Comparison of ENCODE assay signal across 23 cellular contexts in the genomic region with DNA sequence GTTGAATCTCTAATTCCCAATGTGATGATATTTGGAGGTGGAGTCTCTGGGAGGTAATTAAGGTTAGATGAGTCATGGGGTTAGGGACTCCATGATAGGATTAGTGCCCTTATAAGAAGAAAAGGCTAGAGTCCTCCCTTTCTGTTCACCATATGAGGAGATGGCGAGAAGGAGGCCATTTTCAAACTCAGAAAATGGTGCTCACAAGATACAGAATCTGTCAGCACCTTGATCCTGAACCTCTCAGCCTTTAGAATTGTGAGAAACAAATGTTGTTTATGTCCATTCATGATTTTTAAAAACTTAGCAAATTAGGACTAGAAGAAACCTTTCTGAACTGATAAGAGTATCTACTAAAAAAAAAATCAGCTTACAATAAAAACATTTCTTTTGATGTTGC. TPM values are rescaled to one million over a fixed set of nuclear protein-coding genes. Genes with fewer than 3 reads are reported as not detected.
DNase-seq lines count a peak whose midpoint lies in the region; ATAC-seq, FAIRE-seq and TF ChIP-seq lines count a peak whose summit lies in the region.
"Had no signal": no experiment of that assay in that cellular context is flagged by ENCODE, and none has a peak within 500 bp of the region (broad histone marks: within the 10 kb centered on the region; RNA-seq: fewer than 3 reads in every experiment).

No MANE protein-coding gene starts in this region.

- peaks cover 4% of the 10 kb centered on the region for H3K4me1 Mint-ChIP-seq in astrocyte (ENCODE audit: low read depth, unreplicated experiment)
- H3K4me1 Mint-ChIP-seq: CD14-positive monocyte; CD4-positive, alpha-beta memory T cell; CD4-positive, CD25-positive, alpha-beta regulatory T cell; CD8-positive, alpha-beta memory T cell had no signal

- H2AFZ ChIP-seq in astrocyte (ENCODE audit: low read depth, low read length), result no peak overlapping the region

- TF ChIP-seq POLR2A in A549 (IDR thresholded peaks at IDR 0.05; ENCODE audit: low read length), result no peak

- no peak overlapping the region for H3K4me3 Mint-ChIP-seq in astrocyte (ENCODE audit: unreplicated experiment)
- H3K4me3 Mint-ChIP-seq: CD14-positive monocyte; CD4-positive, alpha-beta memory T cell; CD4-positive, CD25-positive, alpha-beta regulatory T cell; CD8-positive, alpha-beta memory T cell had no signal

- TF ChIP-seq RAD21 in A549 (conservative IDR thresholded peaks at IDR 0.05 in 1 of 2, IDR thresholded peaks at IDR 0.05 in 1 of 2), result no peak

- POLR2A ChIA-PET in A549 (lab: Yijun Ruan, JAX), result no interaction called here

- no peak overlapping the region for H3K27ac ChIP-seq in A549
- H3K27ac ChIP-seq in astrocyte (ENCODE audit: low read depth, low read length), result no peak overlapping the region
- peak overlapping the region; percentile 52 for H3K27ac ChIP-seq in epithelial cell of prostate
- H3K27ac ChIP-seq: 22Rv1, BLaER1 had no signal

- DNase-seq in DMS53 (lab: John Stamatoyannopoulos, UW) (peak; percentile 12), DMS53 treated with DMSO at 0.1 percent for 48 hours (lab: John Stamatoyannopoulos, UW; ENCODE audit: unreplicated experiment) (no peak), A549 (ENCODE audit: low read depth in 1 of 2, low spot score in 1 of 2) (no peak), astrocyte (ENCODE audit: low read depth) (no peak), epithelial cell of prostate (ENCODE audit: low read depth, low spot score) (no peak), NCI-H526 (lab: John Stamatoyannopoulos, UW) (no peak)
- DNase-seq in stimulated activated CD4-positive, alpha-beta T cell treated with anti-CD3 and anti-CD28 coated beads, Interleukin-2, amount 100 ng/mL, for 48 hours, result no peak
- DNase-seq: BE2C; C1 segment of cervical spinal cord; CD4-positive, alpha-beta memory T cell; CD4-positive, CD25-positive, alpha-beta regulatory T cell; CD8-positive, alpha-beta memory T cell; COR-L47; DMS79 treated with DMSO at 0.1 percent for 48 hours; GF-D8 had no signal

- no peaks in the 10 kb centered on the region for H3K79me2 ChIP-seq in astrocyte (ENCODE audit: insufficient read depth, low read length)

- no peak overlapping the region for H3K4me2 ChIP-seq in A549
- no peak overlapping the region for H3K4me2 ChIP-seq in astrocyte (ENCODE audit: low read length)
- H3K4me2 ChIP-seq: BLaER1 had no signal

- ATAC-seq in A549, result no peak

- no peaks in the 10 kb centered on the region for H3K9me3 Mint-ChIP-seq in astrocyte (ENCODE audit: unreplicated experiment)

- H3K4me1 ChIP-seq in A549, result peaks cover 9% of the 10 kb centered on the region; the same call in 2 of the 3 replicates
- H3K4me1 ChIP-seq in astrocyte (ENCODE audit: insufficient read depth, low read length), result no peaks in the 10 kb centered on the region
- H3K4me1 ChIP-seq: BE2C, BLaER1 had no signal

- CTCF ChIA-PET in A549 (lab: Yijun Ruan, JAX), result interaction anchor here (1.6 kb wide), 1 partner anchor 12 kb away, joined by 4 read pairs; no protein-coding TSS in a partner anchor

- no peaks in the 10 kb centered on the region for H3K27me3 ChIP-seq in astrocyte (ENCODE audit: insufficient read depth, low read length)
- H3K27me3 ChIP-seq: BE2C, BLaER1 had no signal

- no peaks in the 10 kb centered on the region for H4K20me1 ChIP-seq in astrocyte (ENCODE audit: insufficient read depth, low read length)
- H4K20me1 ChIP-seq: BLaER1 had no signal

- no peaks in the 10 kb centered on the region for H3K36me3 ChIP-seq in astrocyte (ENCODE audit: insufficient read depth, low read length)
- H3K36me3 ChIP-seq: BE2C, BLaER1 had no signal

- no peaks in the 10 kb centered on the region for H3K36me3 Mint-ChIP-seq in astrocyte (ENCODE audit: low read depth, unreplicated experiment)
- H3K36me3 Mint-ChIP-seq: CD14-positive monocyte; CD4-positive, alpha-beta memory T cell; CD4-positive, CD25-positive, alpha-beta regulatory T cell had no signal

- FAIRE-seq in A549 (lab: Jason Lieb, UNC) (no peak), astrocyte (lab: Jason Lieb, UNC) (peak; percentile 5)
- FAIRE-seq: G401.6, GM12891, GM19239 had no signal

- H3K27me3 Mint-ChIP-seq in astrocyte (ENCODE audit: low read depth, unreplicated experiment), result no peaks in the 10 kb centered on the region

- no peak overlapping the region for H3K9ac ChIP-seq in astrocyte (ENCODE audit: low read length)
- H3K9ac ChIP-seq: BLaER1 had no signal

- H3K27ac Mint-ChIP-seq in astrocyte (ENCODE audit: unreplicated experiment), result no peak overlapping the region
- H3K27ac Mint-ChIP-seq: CD14-positive monocyte; CD4-positive, alpha-beta memory T cell; CD4-positive, CD25-positive, alpha-beta regulatory T cell; CD8-positive, alpha-beta memory T cell had no signal

- no peak for TF ChIP-seq EP300 in A549 (IDR thresholded peaks at IDR 0.05)

- 88% methylated on average over 1 of the region's 1 CpG for WGBS in A549 (ENCODE audit: missing lambda C conversion rate)

- H3K9me3 ChIP-seq in A549 (peaks cover 24% of the 10 kb centered on the region), astrocyte (ENCODE audit: insufficient read depth, low read depth, low read length) (no peaks in the 10 kb centered on the region)
- H3K9me3 ChIP-seq: BE2C had no signal

- TF ChIP-seq CTCF in A549 (IDR thresholded peaks at IDR 0.05) (no peak), astrocyte (IDR thresholded peaks at IDR 0.05; ENCODE audit: insufficient read depth, low read depth, low read length) (no peak)

- H3K4me3 ChIP-seq in A549 (no peak overlapping the region), astrocyte (ENCODE audit: insufficient read depth, low read depth, low read length) (no peak overlapping the region)
- H3K4me3 ChIP-seq: BLaER1 had no signal

TF ChIP-seq in A549, 52 proteins besides CTCF, POLR2A, EP300 and RAD21:
- no peak for TF ChIP-seq FOSL2 (IDR thresholded peaks at IDR 0.05)
- peak; percentile 18; the same call in 1 of the 2 replicates for TF ChIP-seq FOSL2 (CRISPR knock-in tag; IDR thresholded peaks at IDR 0.05)
- TF ChIP-seq HES2 (IDR thresholded peaks at IDR 0.05), result no peak
TF ChIP-seq in A549: peak in this region for 1.

RNA-seq across cellular contexts. Expression of gene RASSF10, which starts 57.7 kb away (rescaled TPM):
- polyA plus RNA-seq in A549 (2011; rRNA removed) (2.4 and 3.9 TPM in 2 replicates), A549 (2017; fragmentation: RNase III; extraction: RNeasy Plus Mini Kit Qiagen cat#74134 plus additional on column Dnase treatment) (9.7 to 12.5 TPM (median 10.3 TPM) in 3 replicates)
- polyA plus RNA-seq in A549 (2012; cell fraction: cytosol; rRNA removed), result 3.0 and 3.7 TPM in 2 replicates
- 3.5 and 4.8 TPM in 2 replicates for polyA plus RNA-seq in A549 (2012; cell fraction: nucleus; rRNA removed)
- 2.6 and 3.2 TPM in 2 replicates for polyA minus RNA-seq in A549 (2011; rRNA and poly(A)+ RNA removed)
- 1.2 and 2.0 TPM in 2 replicates for total RNA-seq in astrocyte
- total RNA-seq: A172; CD4-positive, alpha-beta memory T cell; CD4-positive, CD25-positive, alpha-beta regulatory T cell; CD8-positive, alpha-beta memory T cell had no signal
- polyA plus RNA-seq: AG04450; CD14-positive monocyte; CD4-positive, alpha-beta memory T cell; CD4-positive, CD25-positive, alpha-beta regulatory T cell; CD8-positive, alpha-beta memory T cell had no signal
